ENCODE assay signal across 28 cellular contexts in genomic region chr1:61098906-61099437, GRCh38.
"Had no signal": no experiment of that assay in that cellular context is flagged by ENCODE, and none has a peak within 500 bp of the region (broad histone marks: within the 10 kb centered on the region; RNA-seq: fewer than 3 reads in every experiment).

No MANE protein-coding gene starts in this region.

- H3K27ac Mint-ChIP-seq: activated CD4-positive, alpha-beta T cell treated with anti-CD3 and anti-CD28 coated beads, Interleukin-2, amount 10 ng/mL, durations not matched to agents 24 days and 14 days; activated CD8-positive, alpha-beta T cell treated with anti-CD3 and anti-CD28 coated beads for 36 hours; activated naive CD4-positive, alpha-beta T cell treated with anti-CD3 and anti-CD28 coated beads, Interleukin-2, amount 50 U/mL, for 24 hours; activated naive CD8-positive, alpha-beta T cell treated with anti-CD3 and anti-CD28 coated beads, Interleukin-2, amount 50 U/mL, for 24 hours; IgD-negative memory B cell; T-helper 2 cell treated with Interferon-gamma antibody and Interleukin-4, amounts not matched to agents 5 μg/mL and 100 μg/mL, for 36 hours had no signal

- H3K4me1 ChIP-seq: SJCRH30 had no signal

- H3K27ac ChIP-seq: body of pancreas, SJCRH30 had no signal

- H3K4me1 Mint-ChIP-seq: activated CD4-positive, alpha-beta T cell treated with anti-CD3 and anti-CD28 coated beads, Interleukin-2, amount 10 ng/mL, durations not matched to agents 24 days and 14 days had no signal

- H3K36me3 Mint-ChIP-seq: activated naive CD4-positive, alpha-beta T cell treated with anti-CD3 and anti-CD28 coated beads, Interleukin-2, amount 50 U/mL, for 24 hours had no signal

- H3K27me3 Mint-ChIP-seq: activated CD8-positive, alpha-beta T cell treated with anti-CD3 and anti-CD28 coated beads for 36 hours; activated naive CD4-positive, alpha-beta T cell treated with anti-CD3 and anti-CD28 coated beads, Interleukin-2, amount 50 U/mL, for 24 hours; activated naive CD8-positive, alpha-beta T cell treated with anti-CD3 and anti-CD28 coated beads, Interleukin-2, amount 50 U/mL, for 24 hours; central memory CD8-positive, alpha-beta T cell had no signal

- H3K27me3 ChIP-seq: ascending aorta, body of pancreas, SJCRH30 had no signal

- H3K9me3 ChIP-seq: ascending aorta, body of pancreas, SJCRH30 had no signal

- H3K36me3 ChIP-seq: ascending aorta, SJCRH30 had no signal

- H3K4me3 Mint-ChIP-seq: activated CD4-positive, alpha-beta T cell treated with anti-CD3 and anti-CD28 coated beads, Interleukin-2, amount 10 ng/mL, durations not matched to agents 24 days and 14 days; activated CD8-positive, alpha-beta T cell treated with anti-CD3 and anti-CD28 coated beads for 36 hours; activated naive CD4-positive, alpha-beta T cell treated with anti-CD3 and anti-CD28 coated beads, Interleukin-2, amount 50 U/mL, for 24 hours; activated naive CD8-positive, alpha-beta T cell treated with anti-CD3 and anti-CD28 coated beads, Interleukin-2, amount 50 U/mL, for 24 hours; central memory CD8-positive, alpha-beta T cell; IgD-negative memory B cell; T-helper 2 cell treated with Interferon-gamma antibody and Interleukin-4, amounts not matched to agents 5 μg/mL and 100 μg/mL, for 36 hours had no signal

- H3K4me3 ChIP-seq: ascending aorta, body of pancreas, SJCRH30 had no signal

- DNase-seq: activated CD4-positive, alpha-beta T cell treated with anti-CD3 and anti-CD28 coated beads, Interleukin-2, amount 10 ng/mL, durations not matched to agents 24 days and 14 days; activated CD8-positive, alpha-beta memory T cell treated with anti-CD3 and anti-CD28 coated beads, Interleukin-2, amount 50 U/mL, for 4 hours; activated CD8-positive, alpha-beta T cell treated with anti-CD3 and anti-CD28 coated beads for 36 hours; activated gamma-delta T cell; activated naive CD8-positive, alpha-beta T cell treated with anti-CD3 and anti-CD28 coated beads, Interleukin-2, amount 50 U/mL, for 24 hours; activated T-cell treated with anti-CD3 and anti-CD28 coated beads, Interleukin-2, amount 50 U/mL, for 1 hour; amniotic stem cell; body of pancreas; KG1; NCI-H1092; NCI-H1417; NCI-H2029; NCI-H2107; NCI-H2171 treated with DMSO at 0.1 percent for 48 hours; NCI-H226; NCI-H526 treated with DMSO at 0.1 percent for 48 hours; NCI-H82; NK-92 treated with Interleukin-12 subunit alpha and Interleukin-12 subunit beta, amount 100 ng/mL, for 24 hours; OCI-M1; Right ventricle myocardium superior; RPMI8226; SJCRH30; SW 1271 had no signal

- H3K9me3 Mint-ChIP-seq: activated CD4-positive, alpha-beta T cell treated with anti-CD3 and anti-CD28 coated beads, Interleukin-2, amount 10 ng/mL, durations not matched to agents 24 days and 14 days; activated CD8-positive, alpha-beta T cell treated with anti-CD3 and anti-CD28 coated beads for 36 hours; activated naive CD4-positive, alpha-beta T cell treated with anti-CD3 and anti-CD28 coated beads, Interleukin-2, amount 50 U/mL, for 24 hours; activated naive CD8-positive, alpha-beta T cell treated with anti-CD3 and anti-CD28 coated beads, Interleukin-2, amount 50 U/mL, for 24 hours; central memory CD8-positive, alpha-beta T cell; IgD-negative memory B cell; T-helper 2 cell treated with Interferon-gamma antibody and Interleukin-4, amounts not matched to agents 5 μg/mL and 100 μg/mL, for 36 hours had no signal
